Comparison of ENCODE assay signal across 7 cellular contexts in genomic region chr16:29094325-29094724, GRCh38.
DNase-seq lines count a peak whose midpoint lies in the region; ATAC-seq and TF ChIP-seq lines count a peak whose summit lies in the region.
"Not testable (repeated sequence)": the region's sequence is repeated elsewhere in the genome, so short reads cannot be mapped to it uniquely, and the experiment has no call there.

No MANE protein-coding gene starts in this region.

- ATAC-seq in SK-N-SH treated with all-trans-retinoic acid at 6 μM for 48 hours = peak; percentile 39
- peak; percentile 87 for ATAC-seq in activated T-helper 17 cell treated with anti-CD3 and anti-CD28 coated beads, Interleukin-2, amount 50 U/mL, for 72 hours (replicated peaks)
- peak; percentile 28 for ATAC-seq in activated naive CD8-positive, alpha-beta T cell treated with anti-CD3 and anti-CD28 coated beads, Interleukin-2, amount 50 U/mL, for 24 hours
- ATAC-seq in left lung = peak; percentile 20
- ATAC-seq in natural killer cell treated with Interleukin-12 subunit alpha and Interleukin-12 subunit beta and Interleukin-15 and Interleukin-18, amount 100 ng/mL, for 72 hours = peak; percentile 70 to 78

- not testable (repeated sequence) for H3K27ac ChIP-seq in CD4-positive, alpha-beta memory T cell (ENCODE audit: low read depth, low read length); left lung

- H3K9me3 Mint-ChIP-seq in CD4-positive, alpha-beta memory T cell; activated CD4-positive, alpha-beta memory T cell treated with anti-CD3 and anti-CD28 coated beads, Interleukin-2, amount 10 ng/mL, durations not matched to agents 7 days and 5 days; activated T-helper 17 cell treated with anti-CD3 and anti-CD28 coated beads, Interleukin-2, amount 50 U/mL, for 72 hours; activated naive CD8-positive, alpha-beta T cell treated with anti-CD3 and anti-CD28 coated beads, Interleukin-2, amount 50 U/mL, for 24 hours; natural killer cell treated with Interleukin-12 subunit alpha and Interleukin-12 subunit beta and Interleukin-15 and Interleukin-18, amount 100 ng/mL, for 72 hours: not testable (repeated sequence)

- not testable (repeated sequence) for H3K4me1 ChIP-seq in CD4-positive, alpha-beta memory T cell (ENCODE audit: insufficient read depth, low read length); left lung

- peaks cover 3 to 17% of the 10 kb centered on the region in 2 donors for H3K36me3 Mint-ChIP-seq in CD4-positive, alpha-beta memory T cell
- H3K36me3 Mint-ChIP-seq in activated CD4-positive, alpha-beta memory T cell treated with anti-CD3 and anti-CD28 coated beads, Interleukin-2, amount 10 ng/mL, durations not matched to agents 7 days and 5 days (ENCODE audit: low read depth) = peaks cover 20% of the 10 kb centered on the region
- H3K36me3 Mint-ChIP-seq in activated T-helper 17 cell treated with anti-CD3 and anti-CD28 coated beads, Interleukin-2, amount 50 U/mL, for 72 hours (ENCODE audit: low read depth) = peaks cover 67% of the 10 kb centered on the region
- peaks cover 11% of the 10 kb centered on the region for H3K36me3 Mint-ChIP-seq in activated naive CD8-positive, alpha-beta T cell treated with anti-CD3 and anti-CD28 coated beads, Interleukin-2, amount 50 U/mL, for 24 hours (ENCODE audit: low read depth)
- not testable (repeated sequence) for H3K36me3 Mint-ChIP-seq in natural killer cell treated with Interleukin-12 subunit alpha and Interleukin-12 subunit beta and Interleukin-15 and Interleukin-18, amount 100 ng/mL, for 72 hours

- TF ChIP-seq CTCF in left lung (IDR thresholded peaks at IDR 0.05) = not testable (repeated sequence)

- not testable (repeated sequence) for H3K4me3 ChIP-seq in CD4-positive, alpha-beta memory T cell (ENCODE audit: low read length in 2 of 2); left lung

- not testable (repeated sequence) for H3K4me1 Mint-ChIP-seq in CD4-positive, alpha-beta memory T cell; activated CD4-positive, alpha-beta memory T cell treated with anti-CD3 and anti-CD28 coated beads, Interleukin-2, amount 10 ng/mL, durations not matched to agents 7 days and 5 days; activated T-helper 17 cell treated with anti-CD3 and anti-CD28 coated beads, Interleukin-2, amount 50 U/mL, for 72 hours; activated naive CD8-positive, alpha-beta T cell treated with anti-CD3 and anti-CD28 coated beads, Interleukin-2, amount 50 U/mL, for 24 hours; natural killer cell treated with Interleukin-12 subunit alpha and Interleukin-12 subunit beta and Interleukin-15 and Interleukin-18, amount 100 ng/mL, for 72 hours (ENCODE audit: low read depth in 2 of 2)

- DNase-seq in CD4-positive, alpha-beta memory T cell = peak in 3 of 5 donors; percentile 17 to 32 (median 19)
- not testable (repeated sequence) for DNase-seq in activated CD4-positive, alpha-beta memory T cell treated with anti-CD3 and anti-CD28 coated beads, Interleukin-2, amount 10 ng/mL, durations not matched to agents 7 days and 5 days; activated naive CD8-positive, alpha-beta T cell treated with anti-CD3 and anti-CD28 coated beads, Interleukin-2, amount 50 U/mL, for 24 hours; left lung; natural killer cell treated with Interleukin-12 subunit alpha and Interleukin-12 subunit beta and Interleukin-15 and Interleukin-18, amount 100 ng/mL, for 72 hours (ENCODE audit: low spot score)

- intact Hi-C loops in CD4-positive, alpha-beta memory T cell (cut with micrococcal nuclease); left lung (cut with DNase I): not testable (repeated sequence)

- not testable (repeated sequence) for H3K4me3 Mint-ChIP-seq in CD4-positive, alpha-beta memory T cell; activated CD4-positive, alpha-beta memory T cell treated with anti-CD3 and anti-CD28 coated beads, Interleukin-2, amount 10 ng/mL, durations not matched to agents 7 days and 5 days; activated naive CD8-positive, alpha-beta T cell treated with anti-CD3 and anti-CD28 coated beads, Interleukin-2, amount 50 U/mL, for 24 hours; natural killer cell treated with Interleukin-12 subunit alpha and Interleukin-12 subunit beta and Interleukin-15 and Interleukin-18, amount 100 ng/mL, for 72 hours
- H3K4me3 Mint-ChIP-seq in activated T-helper 17 cell treated with anti-CD3 and anti-CD28 coated beads, Interleukin-2, amount 50 U/mL, for 72 hours = peak overlapping the region; percentile 37

- CTCF ChIA-PET in CD4-positive, alpha-beta memory T cell (lab: Charles Lee; ENCODE audit: partially characterized antibody) = interaction anchor here (0.7 to 1.0 kb wide), 2 partner anchors 76 to 1618 kb away, joined by 3 read pairs; no protein-coding TSS in a partner anchor
- CTCF ChIA-PET in activated CD4-positive, alpha-beta memory T cell treated with anti-CD3 and anti-CD28 coated beads, Interleukin-2, amount 10 ng/mL, durations not matched to agents 7 days and 5 days (lab: Charles Lee) = not testable (repeated sequence)

- not testable (repeated sequence) for H3K27me3 ChIP-seq in CD4-positive, alpha-beta memory T cell (ENCODE audit: insufficient read depth, low read length); left lung

- not testable (repeated sequence) for H3K36me3 ChIP-seq in CD4-positive, alpha-beta memory T cell (ENCODE audit: insufficient read depth, low read length)
- peaks cover 0 to 17% of the 10 kb centered on the region in 2 donors for H3K36me3 ChIP-seq in left lung

- POLR2A ChIA-PET in CD4-positive, alpha-beta memory T cell (lab: Charles Lee; ENCODE audit: partially characterized antibody); activated CD4-positive, alpha-beta memory T cell treated with anti-CD3 and anti-CD28 coated beads, Interleukin-2, amount 10 ng/mL, durations not matched to agents 7 days and 5 days (lab: Charles Lee): not testable (repeated sequence)

- H3K27ac Mint-ChIP-seq in CD4-positive, alpha-beta memory T cell = peak overlapping the region in 2 of 7 donors; percentile 73 to 74
- peak overlapping the region; percentile 56 for H3K27ac Mint-ChIP-seq in activated CD4-positive, alpha-beta memory T cell treated with anti-CD3 and anti-CD28 coated beads, Interleukin-2, amount 10 ng/mL, durations not matched to agents 7 days and 5 days
- peak overlapping the region; percentile 43 for H3K27ac Mint-ChIP-seq in activated T-helper 17 cell treated with anti-CD3 and anti-CD28 coated beads, Interleukin-2, amount 50 U/mL, for 72 hours
- H3K27ac Mint-ChIP-seq in activated naive CD8-positive, alpha-beta T cell treated with anti-CD3 and anti-CD28 coated beads, Interleukin-2, amount 50 U/mL, for 24 hours = not testable (repeated sequence)
- peak overlapping the region in 1 of 2 donors; percentile 58 for H3K27ac Mint-ChIP-seq in natural killer cell treated with Interleukin-12 subunit alpha and Interleukin-12 subunit beta and Interleukin-15 and Interleukin-18, amount 100 ng/mL, for 72 hours

- H3K27me3 Mint-ChIP-seq in CD4-positive, alpha-beta memory T cell; activated CD4-positive, alpha-beta memory T cell treated with anti-CD3 and anti-CD28 coated beads, Interleukin-2, amount 10 ng/mL, durations not matched to agents 7 days and 5 days; activated T-helper 17 cell treated with anti-CD3 and anti-CD28 coated beads, Interleukin-2, amount 50 U/mL, for 72 hours; activated naive CD8-positive, alpha-beta T cell treated with anti-CD3 and anti-CD28 coated beads, Interleukin-2, amount 50 U/mL, for 24 hours; natural killer cell treated with Interleukin-12 subunit alpha and Interleukin-12 subunit beta and Interleukin-15 and Interleukin-18, amount 100 ng/mL, for 72 hours: not testable (repeated sequence)

- not testable (repeated sequence) for H3K9me3 ChIP-seq in CD4-positive, alpha-beta memory T cell (ENCODE audit: control insufficient read depth in 1 of 2, low read length in 2 of 2); left lung

Comparison
In these comparisons a context has a peak if more than half of its experiments do, and no peak if none do; other contexts are left out.
1. ATAC-seq: peak in every context shown above with its lines; median percentile 87 in activated T-helper 17 cell treated with anti-CD3 and anti-CD28 coated beads, Interleukin-2, amount 50 U/mL, for 72 hours; 74 in natural killer cell treated with Interleukin-12 subunit alpha and Interleukin-12 subunit beta and Interleukin-15 and Interleukin-18, amount 100 ng/mL, for 72 hours; 39 in SK-N-SH treated with all-trans-retinoic acid at 6 μM for 48 hours; 28 in activated naive CD8-positive, alpha-beta T cell treated with anti-CD3 and anti-CD28 coated beads, Interleukin-2, amount 50 U/mL, for 24 hours; 20 in left lung.